1 cellular context compared by ENCODE assay signal in genomic region chr2:20314562-20315521, GRCh38.
A peak's percentile ranks its signal among the peaks of the same experiment; 100 is the strongest.
TF ChIP-seq lines count a peak whose summit lies in the region.

No MANE protein-coding gene starts in this region.

TF ChIP-seq in H1, 55 proteins besides CTCF, POLR2A, EP300 and RAD21:
- peak; percentile 51; the same call in 1 of the 2 replicates for TF ChIP-seq KDM1A (IDR thresholded peaks at IDR 0.05; ENCODE audit: borderline replicate concordance, low read length)
- no peak for TF ChIP-seq TCF12 (IDR thresholded peaks at IDR 0.05; ENCODE audit: low read depth, low read length)
- TF ChIP-seq TAF1 (IDR thresholded peaks at IDR 0.05; ENCODE audit: low read depth, low read length) = no peak
- TF ChIP-seq E2F6 (IDR thresholded peaks at IDR 0.05) = 0 out of 2 replicates have a peak, but pooled peaks have one; percentile 22
